In the genomic region with DNA sequence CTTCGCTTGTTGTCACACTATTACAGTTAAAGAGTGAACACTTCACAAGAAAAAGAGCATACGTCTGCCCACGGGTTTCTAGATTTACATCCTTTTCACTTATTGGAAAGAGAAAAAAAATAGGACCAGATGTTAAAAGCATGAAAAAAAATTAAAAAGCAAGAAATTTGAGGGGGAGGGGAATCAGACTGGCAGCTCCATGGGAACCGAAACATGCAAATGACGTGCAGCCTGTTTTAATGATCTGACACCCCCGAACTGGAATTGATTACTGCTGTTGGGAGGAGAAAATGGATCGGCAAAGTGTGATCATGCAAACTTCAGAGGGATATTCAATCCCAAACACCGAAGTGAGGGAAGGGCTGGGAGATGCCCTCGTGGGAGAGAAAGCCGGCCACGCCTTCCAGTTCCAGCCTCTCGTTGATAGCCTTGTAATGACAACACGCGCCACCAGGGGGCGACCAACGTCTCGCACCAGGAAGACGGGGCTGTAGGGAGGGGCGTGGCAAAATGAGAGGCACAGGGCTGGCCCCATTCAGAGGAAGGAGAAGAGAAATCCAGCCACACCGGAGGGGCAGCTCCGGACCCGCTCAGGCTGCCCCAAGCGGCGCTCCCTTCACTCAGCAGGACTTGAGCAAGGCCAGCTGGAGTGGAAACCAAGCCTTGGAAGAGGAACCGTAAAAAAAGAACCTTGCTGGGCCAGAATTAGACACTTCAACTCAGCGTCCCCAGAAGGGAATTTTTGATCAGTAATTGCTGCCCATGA, we compare ENCODE assay signal across 8 cellular contexts. TPM values are rescaled to one million over a fixed set of nuclear protein-coding genes. Genes with fewer than 3 reads are reported as not detected.
DNase-seq lines count a peak whose midpoint lies in the region; TF ChIP-seq lines count a peak whose summit lies in the region.

No MANE protein-coding gene starts in this region.

- no peak overlapping the region for H4K91ac ChIP-seq in neuronal stem cell (ENCODE audit: low read depth, low read length, poor library complexity)

- H4K8ac ChIP-seq in neuronal stem cell (ENCODE audit: low read depth, low read length) = no peak overlapping the region

- peak; percentile 90 for TF ChIP-seq CTCF in LNCAP (IDR thresholded peaks at IDR 0.05)

- no peak overlapping the region for H2BK12ac ChIP-seq in neuronal stem cell (ENCODE audit: low read length)

- no peak overlapping the region for H2BK120ac ChIP-seq in neuronal stem cell (ENCODE audit: low read depth, low read length)

- no CpG with 5 or more reads among the region's 26 CpGs for WGBS in neuronal stem cell (ENCODE audit: extremely low coverage in 2 of 2, insufficient read length in 2 of 2, insufficient replicate concordance in 1 of 2), 2 donors

- H3K14ac ChIP-seq in neuronal stem cell (ENCODE audit: low read length) = no peak overlapping the region

- H2AFZ ChIP-seq in neuronal stem cell (ENCODE audit: low read length) = peak overlapping the region; percentile 81

- H3K79me1 ChIP-seq in neuronal stem cell (ENCODE audit: low read depth, low read length) = no peaks in the 10 kb centered on the region

- H3K9ac ChIP-seq in neuronal stem cell (ENCODE audit: low read depth, low read length, poor library complexity) (no peak overlapping the region), stomach smooth muscle (ENCODE audit: low read length in 2 of 2) (no peak overlapping the region)

- no peak overlapping the region for H3K23ac ChIP-seq in neuronal stem cell (ENCODE audit: low read depth, low read length, poor library complexity)

- no peak overlapping the region for H3K18ac ChIP-seq in neuronal stem cell (ENCODE audit: low read length)

- no peaks in the 10 kb centered on the region for H3K9me3 ChIP-seq in neuronal stem cell (replicated peaks in 1 of 2; ENCODE audit: control insufficient read depth in 2 of 2, insufficient read depth in 1 of 2, low read depth in 1 of 2, low read length in 2 of 2)
- H3K9me3 ChIP-seq in stomach smooth muscle (ENCODE audit: control insufficient read depth in 2 of 2, low read length in 2 of 2) = no peaks in the 10 kb centered on the region

- no peak overlapping the region for H2AK5ac ChIP-seq in neuronal stem cell (ENCODE audit: low read depth, low read length)

- H3K4me3 ChIP-seq in H7 (ENCODE audit: insufficient read depth, low read depth, low read length) (peak overlapping the region; percentile 15; the same call in 1 of the 2 replicates), neuronal stem cell (ENCODE audit: low read length in 2 of 2) (no peak overlapping the region), stomach smooth muscle (ENCODE audit: low read length in 2 of 2) (peak overlapping the region; percentile 21 to 58)

- in situ Hi-C loops in G401 (cut with HindIII; ENCODE audit: low sequenced_read_pairs) = loop anchor here (25.0 kb wide), 1 partner anchor 228 kb away; no protein-coding TSS in a partner anchor

- no peaks in the 10 kb centered on the region for H3K27me3 ChIP-seq in H7 (ENCODE audit: control insufficient read depth, insufficient read depth, low read length)
- peaks cover 0 to 4% (median 0%) of the 10 kb centered on the region in 3 experiments for H3K27me3 ChIP-seq in neuronal stem cell (ENCODE audit: control insufficient read depth in 3 of 3, insufficient read depth in 3 of 3, low read depth in 1 of 3, low read length in 3 of 3)
- peaks cover 3 to 11% of the 10 kb centered on the region in 2 donors for H3K27me3 ChIP-seq in stomach smooth muscle (ENCODE audit: control insufficient read depth in 1 of 2, insufficient read depth in 2 of 2, low read length in 2 of 2)

- DNase-seq in G401 (ENCODE audit: low spot score) (peak; percentile 85), H7 (peak; percentile 95), SHP77 (lab: John Stamatoyannopoulos, UW) (peak; percentile 96 to 97), fibroblast of the conjunctiva (ENCODE audit: low read depth) (peak; percentile 80), neuronal stem cell (ENCODE audit: low spot score) (peak; percentile 90)
- peak; percentile 89 for DNase-seq in activated T-helper 9 cell treated with anti-CD3 and anti-CD28 coated beads, Interleukin-2, amount 50 U/mL, for 16 hours (ENCODE audit: low read depth)

- H3K36me3 ChIP-seq in H7 (replicated peaks; ENCODE audit: control insufficient read depth, insufficient read depth, low read length) (no peaks in the 10 kb centered on the region), neuronal stem cell (replicated peaks in 1 of 2; ENCODE audit: control insufficient read depth in 2 of 2, insufficient read depth in 2 of 2, low read length in 2 of 2) (peaks cover 0 to 2% of the 10 kb centered on the region in 2 donors), stomach smooth muscle (ENCODE audit: control insufficient read depth in 2 of 2, insufficient read depth in 2 of 2, low read length in 2 of 2) (no peaks in the 10 kb centered on the region)

- peaks cover 2 to 17% of the 10 kb centered on the region in 2 donors for H3K4me1 ChIP-seq in neuronal stem cell (ENCODE audit: control insufficient read depth in 2 of 2, insufficient read depth in 1 of 2, low read depth in 1 of 2, low read length in 2 of 2)
- peaks cover 6% of the 10 kb centered on the region for H3K4me1 ChIP-seq in stomach smooth muscle (ENCODE audit: control insufficient read depth, insufficient read depth, low read length)

- H2BK5ac ChIP-seq in neuronal stem cell (ENCODE audit: low read length) = no peak overlapping the region

- no peak overlapping the region for H3K4ac ChIP-seq in neuronal stem cell (ENCODE audit: low read length)

- H3K27ac ChIP-seq in neuronal stem cell (replicated peaks; ENCODE audit: low read length) (no peak overlapping the region), stomach smooth muscle (ENCODE audit: low read length) (no peak overlapping the region)

- H3K4me2 ChIP-seq in neuronal stem cell (ENCODE audit: insufficient read depth, low read length, poor library complexity, severe bottlenecking) = peak overlapping the region; percentile 28

- H2BK15ac ChIP-seq in neuronal stem cell (ENCODE audit: low read length) = no peak overlapping the region

RNA-seq across cellular contexts. Expression of gene SYT13, which starts 53.8 kb away (rescaled TPM):
- total RNA-seq in G401 (2014; rRNA removed; shearing (Covaris generic)) = not detected in 2 replicates
- total RNA-seq in H7 (2014; rRNA removed; shearing (Covaris generic)) = 6.1 and 9.6 TPM in 2 replicates
- 7.1 TPM for polyA plus RNA-seq in neuronal stem cell (2013, experiment 1 of 2)
- 7.3 TPM for polyA plus RNA-seq in neuronal stem cell (2013, experiment 2 of 2)

Comparison
In these comparisons a context has a peak if more than half of its experiments do, and no peak if none do; other contexts are left out.
1. H3K4me3 ChIP-seq: peak in H7 (single experiment) and stomach smooth muscle (2 of 2); none in neuronal stem cell (0 of 2).
2. Peak in every context shown above with its lines, with median percentiles within 50 percentile points of each other: DNase-seq.